Comparison of ENCODE assay signal across 26 cellular contexts in the genomic region with DNA sequence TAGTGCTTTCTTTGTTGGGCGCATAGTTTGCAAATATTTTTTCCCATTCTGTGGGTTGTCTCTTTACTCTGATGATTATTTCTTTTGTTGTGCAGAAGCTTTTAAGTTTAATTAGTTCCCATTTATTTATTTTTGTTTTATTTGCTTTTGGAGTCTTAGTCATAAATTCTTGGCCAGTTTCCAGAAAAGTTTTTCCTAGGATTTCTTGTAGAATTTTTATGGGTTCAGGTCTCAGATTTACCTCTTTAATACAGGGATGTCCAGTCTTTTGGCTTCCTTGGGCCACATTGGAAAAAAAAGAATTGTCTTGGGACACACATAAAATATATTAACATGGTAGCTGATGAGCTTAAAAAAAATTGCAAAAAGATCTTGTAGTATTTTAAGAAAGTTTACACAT.
DNase-seq lines count a peak whose midpoint lies in the region; ATAC-seq, FAIRE-seq and TF ChIP-seq lines count a peak whose summit lies in the region.
"Had no signal": no experiment of that assay in that cellular context is flagged by ENCODE, and none has a peak within 500 bp of the region (broad histone marks: within the 10 kb centered on the region; RNA-seq: fewer than 3 reads in every experiment).

No MANE protein-coding gene starts in this region.

- POLR2A ChIA-PET in HepG2 (lab: Yijun Ruan, JAX) = no interaction called here

- 100% methylated on average over 1 of the region's 1 CpG for whole genome bisulfite sequencing in HepG2 (ENCODE audit: low lambda C conversion rate)
- WGBS in right lobe of liver (ENCODE audit: insufficient coverage, low coverage, low lambda C conversion rate, missing lambda C conversion rate) = 100% methylated on average over 1 of the region's 1 CpG
- 92 to 96% (median 95%) methylated on average over 1 of the region's 1 CpG for WGBS in adrenal gland, 4 donors

- no peak for FAIRE-seq in HepG2 (lab: Jason Lieb, UNC)
- FAIRE-seq: colon, D721Med, GM19239 had no signal

- in situ Hi-C loops in HepG2 (cut with HindIII; ENCODE audit: extremely low pct_ligation_motif_present, low pct_unique_long_range_greater_than_20kb) = no loop called here

- TF ChIP-seq POLR2A in HepG2 (IDR thresholded peaks at IDR 0.05; ENCODE audit: insufficient read depth in 1 of 2, low read depth in 2 of 2, low read length in 2 of 2) (no peak), right lobe of liver (IDR thresholded peaks at IDR 0.05) (no peak), adrenal gland (IDR thresholded peaks at IDR 0.05) (no peak)

- CTCF ChIA-PET in HepG2 (lab: Yijun Ruan, JAX; ENCODE audit: low intra/inter-chr PET ratio, low total read pairs) = no interaction called here

- no peak overlapping the region for H3K4me2 ChIP-seq in HepG2 (ENCODE audit: low read depth, low read length)
- H3K4me2 ChIP-seq: BLaER1 had no signal

- H3K9me3 ChIP-seq in HepG2 (ENCODE audit: low read length) = no peaks in the 10 kb centered on the region
- no peaks in the 10 kb centered on the region for H3K9me3 ChIP-seq in right lobe of liver
- no peaks in the 10 kb centered on the region for H3K9me3 ChIP-seq in adipocyte (ENCODE audit: control insufficient read depth, low read length)
- no peaks in the 10 kb centered on the region for H3K9me3 ChIP-seq in adrenal gland (replicated peaks in 1 of 3)
- H3K9me3 ChIP-seq: body of pancreas, lower lobe of right lung, tibial nerve had no signal

- H3K36me3 ChIP-seq in HepG2 (replicated peaks in 1 of 2; ENCODE audit: control insufficient read depth in 1 of 2, insufficient read depth in 2 of 2, low read length in 2 of 2) (peaks cover 0 to 10% of the 10 kb centered on the region in 2 experiments; a peak in 1 of 5 replicates), right lobe of liver (no peaks in the 10 kb centered on the region), adipocyte (ENCODE audit: control insufficient read depth, insufficient read depth, low read length, severe bottlenecking) (peaks cover 3% of the 10 kb centered on the region), adrenal gland (replicated peaks in 1 of 2) (no peaks in the 10 kb centered on the region)
- H3K36me3 ChIP-seq: lower lobe of right lung had no signal

- DNase-seq in HepG2 (ENCODE audit: low spot score) = peak; percentile 3
- DNase-seq in right lobe of liver = no peak
- DNase-seq in adipocyte (ENCODE audit: low read depth) = peak; percentile 5
- peak; percentile 27 for DNase-seq in fibroblast of mammary gland (ENCODE audit: low read depth)
- DNase-seq in activated naive CD4-positive, alpha-beta T cell (lab: John Stamatoyannopoulos, UW) = no peak
- no peak for DNase-seq in adrenal gland
- no peak for DNase-seq in dedifferentiated amniotic fluid mesenchymal stem cell (ENCODE audit: extremely low spot score)
- DNase-seq: activated CD4-positive, alpha-beta T cell treated with anti-CD3 and anti-CD28 coated beads, Interleukin-2, amount 50 U/mL, for 4 hours; activated CD4-positive, CD25-positive, alpha-beta regulatory T cell; activated naive CD8-positive, alpha-beta T cell treated with anti-CD3 and anti-CD28 coated beads, Interleukin-2, amount 10 ng/mL, durations not matched to agents 7 days and 5 days; body of pancreas; effector memory CD8-positive, alpha-beta T cell; kidney glomerular epithelial cell; lower lobe of right lung; MV-4-11; NCI-H1694; NCI-H510A treated with DMSO at 0.1 percent for 48 hours; stimulated activated naive CD8-positive, alpha-beta T cell treated with anti-CD3 and anti-CD28 coated beads, Interleukin-15, amount 100 ng/mL, for 72 hours had no signal

- no peak overlapping the region for H2AFZ ChIP-seq in HepG2 (ENCODE audit: low read length)
- H2AFZ ChIP-seq: parathyroid adenoma had no signal

- H3K79me2 ChIP-seq in HepG2 (ENCODE audit: insufficient read depth, low read length) = no peaks in the 10 kb centered on the region

- ATAC-seq in HepG2 (no peak), right lobe of liver (no peak), HG03378 (IDR thresholded peaks at IDR 0.05; ENCODE audit: unreplicated experiment) (no peak)
- ATAC-seq: body of pancreas; effector memory CD8-positive, alpha-beta T cell; lower lobe of right lung; sciatic nerve; stimulated activated naive CD8-positive, alpha-beta T cell treated with anti-CD3 and anti-CD28 coated beads, Interleukin-15, amount 100 ng/mL, for 72 hours had no signal

- no peaks in the 10 kb centered on the region for H4K20me1 ChIP-seq in HepG2 (ENCODE audit: insufficient read depth, low read length)
- H4K20me1 ChIP-seq: BLaER1 had no signal

- H3K4me3 ChIP-seq in HepG2 (replicated peaks in 1 of 3; ENCODE audit: insufficient read depth in 1 of 3, low read depth in 2 of 3, low read length in 3 of 3) = no peak overlapping the region
- no peak overlapping the region for H3K4me3 ChIP-seq in right lobe of liver
- no peak overlapping the region for H3K4me3 ChIP-seq in adipocyte (ENCODE audit: low read length)
- no peak overlapping the region for H3K4me3 ChIP-seq in fibroblast of mammary gland (ENCODE audit: control insufficient read depth, low read depth, low read length)
- H3K4me3 ChIP-seq in adrenal gland = no peak overlapping the region
- H3K4me3 ChIP-seq: BLaER1, body of pancreas, lower lobe of right lung, tibial nerve had no signal

- BruUV-seq in HepG2 (replicated peaks; lab: Mats Ljungman, UMichigan) = no TSS peak

- intact Hi-C loops in HepG2 (cut with micrococcal nuclease; ENCODE audit: unreplicated experiment) = no loop called here
- intact Hi-C loops in right lobe of liver (cut with DNase I) = no loop called here
- intact Hi-C loops in adrenal gland (cut with DNase I) = no loop called here

- no peak for TF ChIP-seq EP300 in HepG2 (IDR thresholded peaks at IDR 0.05; ENCODE audit: low read depth in 2 of 2, low read length in 2 of 2)
- no peak for TF ChIP-seq EP300 in HepG2 (CRISPR knock-in tag; IDR thresholded peaks at IDR 0.05; ENCODE audit: borderline replicate concordance)

- H3K27me3 ChIP-seq in HepG2 (ENCODE audit: control insufficient read depth in 1 of 2, insufficient read depth in 2 of 2, low read length in 2 of 2) = no peaks in the 10 kb centered on the region
- H3K27me3 ChIP-seq in right lobe of liver = no peaks in the 10 kb centered on the region
- no peaks in the 10 kb centered on the region for H3K27me3 ChIP-seq in adipocyte (replicated peaks; ENCODE audit: control insufficient read depth, insufficient read depth, low read length)
- H3K27me3 ChIP-seq in adrenal gland = no peaks in the 10 kb centered on the region
- H3K27me3 ChIP-seq: BLaER1, body of pancreas, tibial nerve had no signal

- no peaks in the 10 kb centered on the region for H3K4me1 ChIP-seq in HepG2 (ENCODE audit: insufficient read depth, low read length)
- H3K4me1 ChIP-seq in right lobe of liver = no peaks in the 10 kb centered on the region
- no peaks in the 10 kb centered on the region for H3K4me1 ChIP-seq in adipocyte (ENCODE audit: control insufficient read depth, insufficient read depth, low read length)
- H3K4me1 ChIP-seq in adrenal gland (replicated peaks in 1 of 2) = peaks cover 0 to 5% of the 10 kb centered on the region in 2 donors
- H3K4me1 ChIP-seq: BLaER1, body of pancreas, lower lobe of right lung, parathyroid adenoma, tibial nerve had no signal

- H3K9ac ChIP-seq in HepG2 (ENCODE audit: insufficient read depth, low read depth, low read length) = no peak overlapping the region
- H3K9ac ChIP-seq in adipocyte (ENCODE audit: low read length) = no peak overlapping the region
- H3K9ac ChIP-seq: BLaER1, parathyroid adenoma had no signal

- TF ChIP-seq RAD21 in HepG2 (CRISPR knock-in tag; IDR thresholded peaks at IDR 0.05) = no peak

- no peak overlapping the region for H3K27ac ChIP-seq in HepG2 (ENCODE audit: extremely low read length, insufficient read depth, low read length)
- no peak overlapping the region for H3K27ac ChIP-seq in right lobe of liver
- H3K27ac ChIP-seq in adrenal gland = no peak overlapping the region
- H3K27ac ChIP-seq: BLaER1, body of pancreas, lower lobe of right lung, parathyroid adenoma, tibial nerve had no signal

- no peak for TF ChIP-seq CTCF in HepG2 (CRISPR knock-in tag; IDR thresholded peaks at IDR 0.05)
- no peak for TF ChIP-seq CTCF in right lobe of liver (IDR thresholded peaks at IDR 0.05)
- no peak for TF ChIP-seq CTCF in fibroblast of mammary gland (conservative IDR thresholded peaks at IDR 0.05; ENCODE audit: control insufficient read depth, insufficient read depth, low read depth, low read length)
- TF ChIP-seq CTCF in adrenal gland (IDR thresholded peaks at IDR 0.05) = no peak

TF ChIP-seq in HepG2, 621 proteins besides CTCF, POLR2A, EP300 and RAD21:
- no peak for TF ChIP-seq ZNF879 (CRISPR knock-in tag; IDR thresholded peaks at IDR 0.05)
- TF ChIP-seq, protein P1, sequence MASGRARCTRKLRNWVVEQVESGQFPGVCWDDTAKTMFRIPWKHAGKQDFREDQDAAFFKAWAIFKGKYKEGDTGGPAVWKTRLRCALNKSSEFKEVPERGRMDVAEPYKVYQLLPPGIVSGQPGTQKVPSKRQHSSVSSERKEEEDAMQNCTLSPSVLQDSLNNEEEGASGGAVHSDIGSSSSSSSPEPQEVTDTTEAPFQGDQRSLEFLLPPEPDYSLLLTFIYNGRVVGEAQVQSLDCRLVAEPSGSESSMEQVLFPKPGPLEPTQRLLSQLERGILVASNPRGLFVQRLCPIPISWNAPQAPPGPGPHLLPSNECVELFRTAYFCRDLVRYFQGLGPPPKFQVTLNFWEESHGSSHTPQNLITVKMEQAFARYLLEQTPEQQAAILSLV (CRISPR knock-in tag; IDR thresholded peaks at IDR 0.05; ENCODE audit: borderline replicate concordance) = no peak

Comparison
In these comparisons a context has a peak if more than half of its experiments do, and no peak if none do; other contexts are left out.
1. DNase-seq: peak in HepG2 (single experiment), adipocyte (single experiment) and fibroblast of mammary gland (single experiment); none in right lobe of liver (0 of 3), activated naive CD4-positive, alpha-beta T cell (0 of 4), adrenal gland (0 of 7) and dedifferentiated amniotic fluid mesenchymal stem cell (single experiment).